Comparison of ENCODE assay signal across 8 cellular contexts in the genomic region with DNA sequence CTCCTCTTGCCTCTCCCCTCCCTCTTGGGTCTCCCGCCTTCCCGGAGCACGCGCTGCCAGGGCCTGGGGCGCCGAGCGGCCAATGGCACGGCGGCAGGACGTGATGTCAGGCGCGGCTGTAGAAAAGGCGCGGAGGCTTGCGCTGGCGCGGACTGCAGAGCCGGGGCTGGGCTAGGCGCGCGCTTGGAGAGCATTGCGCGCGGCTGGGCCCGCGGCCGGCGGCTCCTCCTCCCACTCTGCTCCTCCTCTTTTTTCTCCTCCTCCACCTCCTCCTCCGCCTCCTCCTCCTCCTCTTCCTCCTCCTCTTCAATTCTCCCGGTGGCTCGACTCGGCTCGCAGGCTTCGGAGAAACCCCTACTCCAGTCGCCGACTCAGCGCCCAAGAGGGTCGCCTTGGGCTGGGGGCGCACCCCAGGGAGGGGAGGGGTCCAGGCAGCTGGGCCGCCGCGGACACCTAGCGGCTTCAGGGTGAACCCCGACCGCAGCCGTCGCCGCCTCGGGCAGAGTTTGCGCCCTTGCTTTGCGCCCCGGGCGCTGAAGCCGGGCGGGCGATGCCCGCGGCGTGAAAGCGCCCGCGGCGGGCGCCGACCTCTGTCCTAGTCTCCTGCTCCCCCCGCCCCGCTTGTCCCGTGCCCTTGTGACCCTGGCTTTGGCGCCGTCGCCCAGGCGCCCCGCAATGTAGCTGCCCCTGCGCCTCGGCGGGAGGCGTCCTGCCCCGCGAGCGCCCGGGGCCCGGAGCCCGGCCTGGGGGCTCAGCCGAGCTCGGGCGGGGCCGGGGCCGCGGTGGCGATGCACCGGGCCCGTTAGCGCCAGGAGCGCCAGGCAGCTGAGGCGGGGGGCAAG. TPM values are rescaled to one million over a fixed set of nuclear protein-coding genes. Genes with fewer than 3 reads are reported as not detected.
DNase-seq lines count a peak whose midpoint lies in the region; ATAC-seq and TF ChIP-seq lines count a peak whose summit lies in the region.

A gene with protein sequence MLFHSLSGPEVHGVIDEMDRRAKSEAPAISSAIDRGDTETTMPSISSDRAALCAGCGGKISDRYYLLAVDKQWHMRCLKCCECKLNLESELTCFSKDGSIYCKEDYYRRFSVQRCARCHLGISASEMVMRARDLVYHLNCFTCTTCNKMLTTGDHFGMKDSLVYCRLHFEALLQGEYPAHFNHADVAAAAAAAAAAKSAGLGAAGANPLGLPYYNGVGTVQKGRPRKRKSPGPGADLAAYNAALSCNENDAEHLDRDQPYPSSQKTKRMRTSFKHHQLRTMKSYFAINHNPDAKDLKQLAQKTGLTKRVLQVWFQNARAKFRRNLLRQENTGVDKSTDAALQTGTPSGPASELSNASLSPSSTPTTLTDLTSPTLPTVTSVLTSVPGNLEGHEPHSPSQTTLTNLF (plus strand): TSS at position 309 of the 842 bp plus-strand sequence. CDS start 581 bp downstream, outside the sequence.

- no peak for TF ChIP-seq CTCF in astrocyte of the cerebellum (IDR thresholded peaks at IDR 0.05; ENCODE audit: low read depth, low read length, missing control alignments)

- DNase-seq in Caki2 (ENCODE audit: low read depth) (peak; percentile 94), HAP-1 (ENCODE audit: low spot score in 2 of 2) (peak; percentile 93), NCI-H345 treated with DMSO at 0.1 percent for 48 hours (lab: John Stamatoyannopoulos, UW; ENCODE audit: unreplicated experiment) (peak; percentile 57), astrocyte of the cerebellum (ENCODE audit: low read depth) (no peak)

- ATAC-seq in HG03521 (IDR thresholded peaks at IDR 0.05; ENCODE audit: unreplicated experiment) = no peak
- no peak for ATAC-seq in GM18861 (IDR thresholded peaks at IDR 0.05; ENCODE audit: unreplicated experiment)

- in situ Hi-C loops in Caki2 (cut with HindIII; ENCODE audit: low pct_unique_long_range_greater_than_20kb, low sequenced_read_pairs) (no loop called here), HAP-1 (cut with MboI; ENCODE audit: low sequenced_read_pairs) (no loop called here), astrocyte of the cerebellum (cut with HindIII; ENCODE audit: low sequenced_read_pairs) (no loop called here)

- H3K9me3 ChIP-seq in HAP-1 (no peaks in the 10 kb centered on the region), iPS-15b (ENCODE audit: control insufficient read depth, insufficient read depth, low read length) (no peaks in the 10 kb centered on the region), skeletal muscle tissue (ENCODE audit: control insufficient read depth in 3 of 3, low read length in 3 of 3) (no peaks in the 10 kb centered on the region)

- H3K27me3 ChIP-seq in HAP-1 (ENCODE audit: low read depth) (peaks cover 30% of the 10 kb centered on the region), iPS-15b (ENCODE audit: control insufficient read depth, insufficient read depth, low read length) (peaks cover 96% of the 10 kb centered on the region), skeletal muscle tissue (ENCODE audit: control insufficient read depth in 3 of 3, insufficient read depth in 3 of 3, low read length in 3 of 3) (peaks cover 84 to 89% (median 88%) of the 10 kb centered on the region in 3 donors)

- H3K9ac ChIP-seq in iPS-15b (ENCODE audit: low read depth, low read length) (no peak within 1 kb of the TSS), skeletal muscle tissue (ENCODE audit: low read depth in 1 of 3, low read length in 3 of 3) (peak within 1 kb of the TSS in 1 of 3 donors; percentile 25)

- peak within 1 kb of the TSS; percentile 60 for H3K4me3 ChIP-seq in HAP-1
- H3K4me3 ChIP-seq in astrocyte of the cerebellum (ENCODE audit: low read depth, low read length) = peak within 1 kb of the TSS; percentile 16
- peak within 1 kb of the TSS; percentile 50 for H3K4me3 ChIP-seq in iPS-15b (ENCODE audit: low read depth, low read length)
- H3K4me3 ChIP-seq in skeletal muscle tissue (ENCODE audit: low read length in 3 of 3) = peak within 1 kb of the TSS; percentile 27 to 35 (median 30)

- H3K36me3 ChIP-seq in HAP-1 (replicated peaks) (peaks cover 12% of the 10 kb centered on the region; the same call in 1 of the 2 replicates), iPS-15b (ENCODE audit: control insufficient read depth, insufficient read depth, low read length) (no peaks in the 10 kb centered on the region), skeletal muscle tissue (ENCODE audit: control insufficient read depth in 3 of 3, insufficient read depth in 3 of 3, low read length in 3 of 3) (no peaks in the 10 kb centered on the region)

- H3K27ac ChIP-seq in skeletal muscle tissue (ENCODE audit: low read depth, low read length) = no peak within 1 kb of the TSS

- H3K4me1 ChIP-seq in HAP-1 (peaks cover 18% of the 10 kb centered on the region), iPS-15b (ENCODE audit: control insufficient read depth, insufficient read depth, low read length) (no peaks in the 10 kb centered on the region), skeletal muscle tissue (ENCODE audit: control insufficient read depth in 3 of 3, insufficient read depth in 3 of 3, low read length in 3 of 3) (peaks cover 13 to 23% (median 19%) of the 10 kb centered on the region in 3 donors)

RNA-seq across cellular contexts. Expression of the gene that starts here (rescaled TPM):
- total RNA-seq in Caki2 (2014; rRNA removed; shearing (Covaris generic); ENCODE audit: low replicate concordance) = 4.0 and 17.2 TPM in 2 replicates
- total RNA-seq in skeletal muscle tissue = under 0.01 TPM
